Comparison of ENCODE assay signal across 15 cellular contexts in genomic region chr5:22560115-22560514, GRCh38.
DNase-seq lines count a peak whose midpoint lies in the region; ATAC-seq and TF ChIP-seq lines count a peak whose summit lies in the region.
"Had no signal": no experiment of that assay in that cellular context is flagged by ENCODE, and none has a peak within 500 bp of the region (broad histone marks: within the 10 kb centered on the region; RNA-seq: fewer than 3 reads in every experiment).

No MANE protein-coding gene starts in this region.

- H3K4me3 ChIP-seq in right lobe of liver, result no peak overlapping the region

- WGBS in right lobe of liver (ENCODE audit: insufficient coverage, low coverage, low lambda C conversion rate, missing lambda C conversion rate), result 28% methylated on average over 3 of the region's 3 CpGs

- TF ChIP-seq CTCF in right lobe of liver (IDR thresholded peaks at IDR 0.05), result no peak

- H3K4me1 ChIP-seq in right lobe of liver, result no peaks in the 10 kb centered on the region

- no peak overlapping the region for H3K27ac ChIP-seq in right lobe of liver
- H3K27ac ChIP-seq: KMS-11 had no signal

- H3K9me3 ChIP-seq in right lobe of liver, result no peaks in the 10 kb centered on the region

- ATAC-seq in activated CD4-positive, CD25-positive, alpha-beta regulatory T cell treated with anti-CD3 and anti-CD28 coated beads, Interleukin-2, amount 50 U/mL, for 24 hours, result no peak
- ATAC-seq in right lobe of liver, result no peak
- ATAC-seq: activated CD4-positive, alpha-beta T cell treated with anti-CD3 and anti-CD28 coated beads for 36 hours; activated T-cell treated with anti-CD3 and anti-CD28 coated beads, Interleukin-2, amount 50 U/mL, for 4 hours; T-cell had no signal

- intact Hi-C loops in right lobe of liver (cut with DNase I), result no loop called here
- intact Hi-C loops in cardiac septum (cut with DNase I), result no loop called here

- no peaks in the 10 kb centered on the region for H3K36me3 ChIP-seq in right lobe of liver

- H3K27me3 ChIP-seq in right lobe of liver, result no peaks in the 10 kb centered on the region

- no peak for TF ChIP-seq POLR2A in right lobe of liver (IDR thresholded peaks at IDR 0.05)

- peak; percentile 8 for DNase-seq in AG20443 (ENCODE audit: low spot score)
- DNase-seq in NCI-H187 treated with DMSO at 0.1 percent for 48 hours (lab: John Stamatoyannopoulos, UW), result peak; percentile 64
- DNase-seq in astrocyte of the hippocampus (ENCODE audit: low read depth, low spot score), result peak; percentile 23
- DNase-seq in iris pigment epithelial cell (ENCODE audit: low read depth), result peak; percentile 96
- no peak for DNase-seq in NCI-H146 treated with DMSO at 0.1 percent for 48 hours (lab: John Stamatoyannopoulos, UW; ENCODE audit: unreplicated experiment)
- no peak for DNase-seq in right lobe of liver
- DNase-seq in cardiac septum (ENCODE audit: low spot score), result no peak
- DNase-seq: activated CD4-positive, alpha-beta T cell treated with anti-CD3 and anti-CD28 coated beads for 36 hours; activated T-cell treated with anti-CD3 and anti-CD28 coated beads, Interleukin-2, amount 50 U/mL, for 4 hours; amygdala; EL; NCI-H2029 treated with DMSO at 0.1 percent for 48 hours; T-cell had no signal

Comparison
In these comparisons a context has a peak if more than half of its experiments do, and no peak if none do; other contexts are left out.
1. DNase-seq: peak in AG20443 (single experiment), NCI-H187 treated with DMSO at 0.1 percent for 48 hours (single experiment), astrocyte of the hippocampus (single experiment) and iris pigment epithelial cell (single experiment); none in NCI-H146 treated with DMSO at 0.1 percent for 48 hours (single experiment), right lobe of liver (0 of 3) and cardiac septum (single experiment).